Comparison of ENCODE assay signal across 1 cellular context in genomic region chr17:72503556-72503955, GRCh38.
TF ChIP-seq lines count a peak whose summit lies in the region.

No MANE protein-coding gene starts in this region.

TF ChIP-seq in HepG2, 621 proteins besides CTCF, POLR2A, EP300 and RAD21 (continued from another document):
- TF ChIP-seq RNF219 (CRISPR knock-in tag; IDR thresholded peaks at IDR 0.05), result no peak
- no peak for TF ChIP-seq ZMYM4 (CRISPR knock-in tag; IDR thresholded peaks at IDR 0.05)
- TF ChIP-seq GTF3A (CRISPR knock-in tag; conservative IDR thresholded peaks at IDR 0.05), result no peak
- peak; percentile 89; the same call in 1 of the 2 replicates for TF ChIP-seq KDM1A (CRISPR knock-in tag; IDR thresholded peaks at IDR 0.05)
- TF ChIP-seq ATM (IDR thresholded peaks at IDR 0.05; ENCODE audit: borderline replicate concordance), result no peak
- no peak for TF ChIP-seq MNT (IDR thresholded peaks at IDR 0.05)
- TF ChIP-seq HOXA5 (CRISPR knock-in tag; IDR thresholded peaks at IDR 0.05), result no peak
- peak; percentile 76; the same call in 1 of the 2 replicates for TF ChIP-seq ADNP (CRISPR knock-in tag; IDR thresholded peaks at IDR 0.05)
- TF ChIP-seq NRL (CRISPR knock-in tag; IDR thresholded peaks at IDR 0.05; ENCODE audit: borderline replicate concordance), result no peak
- TF ChIP-seq HDAC2 (CRISPR knock-in tag; IDR thresholded peaks at IDR 0.05), result 0 out of 2 replicates have a peak, but pooled peaks have one; percentile 20
- no peak for TF ChIP-seq CEBPG (CRISPR knock-in tag; IDR thresholded peaks at IDR 0.05)
- no peak for TF ChIP-seq ZFP36L2 (CRISPR knock-in tag; IDR thresholded peaks at IDR 0.05)
- no peak for TF ChIP-seq SOX5 (CRISPR knock-in tag; IDR thresholded peaks at IDR 0.05; ENCODE audit: borderline replicate concordance)
- TF ChIP-seq ZNF296 (CRISPR knock-in tag; conservative IDR thresholded peaks at IDR 0.05), result no peak
- TF ChIP-seq ZNF232 (CRISPR knock-in tag; IDR thresholded peaks at IDR 0.05; ENCODE audit: borderline replicate concordance), result no peak
- no peak for TF ChIP-seq KDM5B (CRISPR knock-in tag; IDR thresholded peaks at IDR 0.05; ENCODE audit: borderline replicate concordance)
- no peak for TF ChIP-seq MYNN (CRISPR knock-in tag; IDR thresholded peaks at IDR 0.05; ENCODE audit: low read depth)
- no peak for TF ChIP-seq IRF9 (CRISPR knock-in tag; IDR thresholded peaks at IDR 0.05; ENCODE audit: borderline replicate concordance)
- no peak for TF ChIP-seq ZBTB2 (CRISPR knock-in tag; IDR thresholded peaks at IDR 0.05; ENCODE audit: low read depth)
- TF ChIP-seq ZNF629 (CRISPR knock-in tag; conservative IDR thresholded peaks at IDR 0.05), result peak; percentile 98
- no peak for TF ChIP-seq ZNF83 (CRISPR knock-in tag; IDR thresholded peaks at IDR 0.05; ENCODE audit: borderline replicate concordance)
TF ChIP-seq in HepG2: peak in this region for 5.
